In genomic region chr7:157789942-157790341, GRCh38 we compare ENCODE assay signal across 18 cellular contexts.
"Had no signal": no experiment of that assay in that cellular context is flagged by ENCODE, and none has a peak within 500 bp of the region (broad histone marks: within the 10 kb centered on the region; RNA-seq: fewer than 3 reads in every experiment).

No MANE protein-coding gene starts in this region.

- H3K27me3 ChIP-seq: transverse colon had no signal

- DNase-seq: foreskin melanocyte; heart left ventricle; hippocampal formation; kidney glomerular epithelial cell; mesendoderm; naive B cell; spleen; stimulated activated CD4-positive, alpha-beta T cell treated with anti-CD3 and anti-CD28 coated beads, Interleukin-15, amount 100 ng/mL, for 24 hours; stimulated activated CD4-positive, alpha-beta T cell treated with anti-CD3 and anti-CD28 coated beads, Interleukin-2, amount 100 ng/mL, for 24 hours; stimulated activated CD4-positive, alpha-beta T cell treated with anti-CD3 and anti-CD28 coated beads, Interleukin-4, amount 100 ng/mL, for 4 hours; stimulated activated naive B cell treated with anti-CD40 and anti-IgM and Interleukin-4, amounts not matched to agents 10 μg/mL and 1 μg/mL and 100 μg/mL, for 72 hours; stomach; substantia nigra; transverse colon had no signal

- H3K27ac ChIP-seq: heart left ventricle, spleen, stomach, thoracic aorta, transverse colon had no signal

- H3K4me1 ChIP-seq: heart left ventricle, spleen, transverse colon had no signal

- H3K36me3 ChIP-seq: heart left ventricle, spleen, stomach, thoracic aorta, transverse colon had no signal

- FAIRE-seq: colon, islet of Langerhans had no signal

- ATAC-seq: sciatic nerve; stimulated activated naive B cell treated with anti-CD40 and anti-IgM and Interleukin-4, amounts not matched to agents 10 μg/mL and 1 μg/mL and 100 μg/mL, for 72 hours had no signal

- H3K4me3 ChIP-seq: heart left ventricle, spleen, stomach, thoracic aorta, transverse colon had no signal

- H3K9me3 ChIP-seq: heart left ventricle, spleen, stomach, thoracic aorta, transverse colon had no signal
